In genomic region chr16:17273142-17273561, GRCh38 we compare ENCODE assay signal across 9 cellular contexts.
DNase-seq lines count a peak whose midpoint lies in the region; ATAC-seq and TF ChIP-seq lines count a peak whose summit lies in the region.
"Had no signal": no experiment of that assay in that cellular context is flagged by ENCODE, and none has a peak within 500 bp of the region (broad histone marks: within the 10 kb centered on the region; RNA-seq: fewer than 3 reads in every experiment).

No MANE protein-coding gene starts in this region.

- no peaks in the 10 kb centered on the region for H3K36me3 ChIP-seq in esophagus muscularis mucosa

- ATAC-seq in GM18519 (IDR thresholded peaks at IDR 0.05; ENCODE audit: low FRiP score, unreplicated experiment): no peak
- ATAC-seq: left colon had no signal

- no peaks in the 10 kb centered on the region for H3K9me3 ChIP-seq in esophagus muscularis mucosa

- TF ChIP-seq POLR2A in esophagus muscularis mucosa (IDR thresholded peaks at IDR 0.05; ENCODE audit: low read depth): no peak

- in situ Hi-C loops in GM13976 (cut with MboI; ENCODE audit: low sequenced_read_pairs, unreplicated experiment): no loop called here

- DNase-seq in GM13976 (ENCODE audit: low spot score) (peak; percentile 67), SW480 (ENCODE audit: low spot score) (peak; percentile 93), esophagus muscularis mucosa (ENCODE audit: extremely low spot score) (no peak), iPS-NIHi7 (ENCODE audit: extremely low spot score) (no peak), COLO668 (lab: John Stamatoyannopoulos, UW; ENCODE audit: unreplicated experiment) (no peak), GF-D8 (lab: John Stamatoyannopoulos, UW) (no peak)
- DNase-seq in stimulated activated CD4-positive, alpha-beta T cell treated with anti-CD3 and anti-CD28 coated beads, Interleukin-4, amount 100 ng/mL, for 1 hour: peak; percentile 6

- no peak overlapping the region for H3K4me3 ChIP-seq in esophagus muscularis mucosa

- intact Hi-C loops in esophagus muscularis mucosa (cut with DNase I): no loop called here

- peaks cover 15 to 47% (median 41%) of the 10 kb centered on the region in 4 donors for H3K4me1 ChIP-seq in esophagus muscularis mucosa

- peak overlapping the region in 3 of 4 donors; percentile 11 to 73 (median 70) for H3K27ac ChIP-seq in esophagus muscularis mucosa (replicated peaks in 1 of 4)

- TF ChIP-seq CTCF in GM13976 (IDR thresholded peaks at IDR 0.05; ENCODE audit: borderline replicate concordance, control extremely low read depth, extremely low read depth, insufficient read depth, missing control alignments) (no peak), esophagus muscularis mucosa (IDR thresholded peaks at IDR 0.05) (no peak)

- WGBS in esophagus muscularis mucosa: 44% methylated on average over 3 of the region's 4 CpGs

- H3K27me3 ChIP-seq in esophagus muscularis mucosa: no peaks in the 10 kb centered on the region

- TF ChIP-seq EP300 in esophagus muscularis mucosa (IDR thresholded peaks at IDR 0.05): no peak

Comparison
In these comparisons a context has a peak if more than half of its experiments do, and no peak if none do; other contexts are left out.
1. DNase-seq: peak in GM13976 (single experiment), SW480 (single experiment) and stimulated activated CD4-positive, alpha-beta T cell treated with anti-CD3 and anti-CD28 coated beads, Interleukin-4, amount 100 ng/mL, for 1 hour (single experiment); none in esophagus muscularis mucosa (single experiment), iPS-NIHi7 (single experiment), COLO668 (single experiment) and GF-D8 (single experiment).